ENCODE assay signal across 16 cellular contexts in genomic region chr2:26605969-26606846, GRCh38. TPM values are rescaled to one million over a fixed set of nuclear protein-coding genes. Genes with fewer than 3 reads are reported as not detected.
A peak's percentile ranks its signal among the peaks of the same experiment; 100 is the strongest.
DNase-seq lines count a peak whose midpoint lies in the region; ATAC-seq, FAIRE-seq and TF ChIP-seq lines count a peak whose summit lies in the region.
"Had no signal": no experiment of that assay in that cellular context is flagged by ENCODE, and none has a peak within 500 bp of the region (broad histone marks: within the 10 kb centered on the region; RNA-seq: fewer than 3 reads in every experiment).

No MANE protein-coding gene starts in this region.

- H3K9ac ChIP-seq in SK-N-SH = no peak overlapping the region
- no peak overlapping the region for H3K9ac ChIP-seq in K562 (ENCODE audit: insufficient read depth in 1 of 2, low read depth in 2 of 2, low read length in 2 of 2)
- H3K9ac ChIP-seq in mesenchymal stem cell (ENCODE audit: low read length) = no peak overlapping the region

- no peaks in the 10 kb centered on the region for H3K9me2 ChIP-seq in SK-N-SH

- TF ChIP-seq CTCF in SK-N-SH (IDR thresholded peaks at IDR 0.05) = no peak
- TF ChIP-seq CTCF in K562 (IDR thresholded peaks at IDR 0.05 in 2 of 3, conservative IDR thresholded peaks at IDR 0.05 in 1 of 3; ENCODE audit: insufficient read depth in 2 of 3, low read depth in 1 of 3, low read length in 3 of 3) = no peak
- no peak for TF ChIP-seq CTCF in testis (IDR thresholded peaks at IDR 0.05)
- TF ChIP-seq CTCF in A673 (conservative IDR thresholded peaks at IDR 0.05; ENCODE audit: low read depth, low read length) = no peak

- BruUV-seq in K562 (replicated peaks; lab: Mats Ljungman, UMichigan) (no TSS peak), A673 (replicated peaks; lab: Mats Ljungman, UMichigan) (no TSS peak)

- H3K9me3 ChIP-seq in SK-N-SH = no peaks in the 10 kb centered on the region
- H3K9me3 ChIP-seq in K562 (replicated peaks; ENCODE audit: control insufficient read depth, insufficient read depth, low read depth, low read length) = no peaks in the 10 kb centered on the region; the same call in 1 of the 2 replicates
- H3K9me3 ChIP-seq in mesenchymal stem cell (ENCODE audit: control insufficient read depth, low read length) = peaks cover 5% of the 10 kb centered on the region
- H3K9me3 ChIP-seq in testis = no peaks in the 10 kb centered on the region
- peaks cover 3% of the 10 kb centered on the region for H3K9me3 ChIP-seq in A673 (ENCODE audit: low read depth, low read length, poor library complexity, severe bottlenecking)
- H3K9me3 ChIP-seq: SJSA1, transverse colon had no signal

- peaks cover 24% of the 10 kb centered on the region for H3K27me3 ChIP-seq in SK-N-SH (ENCODE audit: insufficient read depth)
- H3K27me3 ChIP-seq in K562 (ENCODE audit: control insufficient read depth in 2 of 2, insufficient read depth in 2 of 2, low read length in 2 of 2) = peaks cover 9 to 48% of the 10 kb centered on the region in 2 experiments; a peak in 4 of 5 replicates
- peaks cover 28 to 61% of the 10 kb centered on the region in 2 experiments for H3K27me3 ChIP-seq in mesenchymal stem cell (ENCODE audit: control insufficient read depth in 1 of 2, insufficient read depth in 1 of 2, low read length in 2 of 2)
- H3K27me3 ChIP-seq in testis = no peaks in the 10 kb centered on the region
- H3K27me3 ChIP-seq in A673 (replicated peaks; ENCODE audit: insufficient read depth, low read depth, low read length, poor library complexity) = no peaks in the 10 kb centered on the region

- peak overlapping the region in 1 of 2 experiments; percentile 21 for H2BK12ac ChIP-seq in mesenchymal stem cell (ENCODE audit: low read length in 2 of 2)

- H4K20me1 ChIP-seq in SK-N-SH (ENCODE audit: insufficient read depth) = no peaks in the 10 kb centered on the region
- no peaks in the 10 kb centered on the region for H4K20me1 ChIP-seq in K562 (replicated peaks; ENCODE audit: control insufficient read depth, insufficient read depth, low read length)

- H3K79me2 ChIP-seq in SK-N-SH (ENCODE audit: insufficient read depth) = no peaks in the 10 kb centered on the region
- no peaks in the 10 kb centered on the region for H3K79me2 ChIP-seq in K562 (ENCODE audit: control insufficient read depth, insufficient read depth, low read length)

- CTCF ChIA-PET in SK-N-SH (lab: Yijun Ruan, JAX) = interaction anchor here (0.6 to 18.4 kb wide), 65 partner anchors 10 to 411 kb away, joined by 3 to 944 read pairs (median 7); partner anchors contain the start of genes CIB4, HADHA, HADHB and KCNK3
- CTCF ChIA-PET in K562 (lab: Yijun Ruan, JAX; ENCODE audit: low intra/inter-chr PET ratio) = interaction anchor here (3.1 kb wide), 1 partner anchor 139 kb away, joined by 46 read pairs; no protein-coding TSS in a partner anchor
- CTCF ChIA-PET in A673 (lab: Charles Lee) = interaction anchor here (1.4 to 4.3 kb wide), 2 partner anchors 133 to 139 kb away, joined by 13 to 22 read pairs; no protein-coding TSS in a partner anchor

- peaks cover 0 to 4% of the 10 kb centered on the region in 2 experiments; a peak in 1 of 4 replicates for H3K4me1 ChIP-seq in SK-N-SH (ENCODE audit: control insufficient read depth in 1 of 2, insufficient read depth in 2 of 2, low read depth in 1 of 2, low read length in 1 of 2)
- no peaks in the 10 kb centered on the region for H3K4me1 ChIP-seq in K562 (replicated peaks in 1 of 2; ENCODE audit: control insufficient read depth in 2 of 2, insufficient read depth in 2 of 2, low read length in 2 of 2)
- H3K4me1 ChIP-seq in mesenchymal stem cell (ENCODE audit: control insufficient read depth, insufficient read depth, low read depth, low read length) = peaks cover 5% of the 10 kb centered on the region
- H3K4me1 ChIP-seq in testis = no peaks in the 10 kb centered on the region
- H3K4me1 ChIP-seq in A673 (ENCODE audit: insufficient read depth, low read length, poor library complexity, severe bottlenecking) = no peaks in the 10 kb centered on the region
- H3K4me1 ChIP-seq: SJSA1 had no signal

- no peak overlapping the region for H3K4me3 ChIP-seq in SK-N-SH (ENCODE audit: low read depth in 2 of 2, low read length in 1 of 2)
- no peak overlapping the region for H3K4me3 ChIP-seq in K562
- no peak overlapping the region for H3K4me3 ChIP-seq in mesenchymal stem cell (ENCODE audit: insufficient read depth in 1 of 2, low read depth in 1 of 2, low read length in 2 of 2)
- H3K4me3 ChIP-seq in testis = no peak overlapping the region
- no peak overlapping the region for H3K4me3 ChIP-seq in A673 (ENCODE audit: low read depth, low read length, poor library complexity, severe bottlenecking)
- H3K4me3 ChIP-seq: SJSA1, skin epidermis, transverse colon had no signal

- H2AK5ac ChIP-seq in mesenchymal stem cell (ENCODE audit: low read length, severe bottlenecking) = no peak overlapping the region

- H3K18ac ChIP-seq in mesenchymal stem cell (ENCODE audit: low read depth in 1 of 2, low read length in 2 of 2) = peak overlapping the region in 1 of 2 experiments; percentile 9

- ATAC-seq in SK-N-SH treated with all-trans-retinoic acid at 6 μM for 48 hours (no peak; the same call in 2 of the 3 replicates), K562 (no peak)
- ATAC-seq: stimulated activated memory B cell treated with anti-CD40 and anti-IgM and Interleukin-4, amounts not matched to agents 10 μg/mL and 1 μg/mL and 100 μg/mL, for 72 hours had no signal

- TF ChIP-seq EP300 in SK-N-SH (IDR thresholded peaks at IDR 0.05; ENCODE audit: borderline replicate concordance in 1 of 2, low read depth in 1 of 2, low read length in 1 of 2) (no peak), K562 (IDR thresholded peaks at IDR 0.05; ENCODE audit: low read length) (no peak)

- H3K4me2 ChIP-seq in SK-N-SH (no peak overlapping the region), K562 (ENCODE audit: insufficient read depth, low read length) (no peak overlapping the region), mesenchymal stem cell (ENCODE audit: low read length, poor library complexity, severe bottlenecking) (no peak overlapping the region)

- TF ChIP-seq POLR2A in K562 (conservative IDR thresholded peaks at IDR 0.05) (no peak), testis (IDR thresholded peaks at IDR 0.05) (no peak)

- FAIRE-seq in K562 (lab: Jason Lieb, UNC) = no peak

- H2BK120ac ChIP-seq in mesenchymal stem cell (ENCODE audit: low read depth, low read length) = no peak overlapping the region

- H4K8ac ChIP-seq in mesenchymal stem cell (ENCODE audit: low read length) = no peak overlapping the region

- peak overlapping the region; percentile 28 for H4K91ac ChIP-seq in mesenchymal stem cell (ENCODE audit: low read length)

- no peak overlapping the region for H3K23ac ChIP-seq in mesenchymal stem cell (ENCODE audit: low read length in 2 of 2)

- no peaks in the 10 kb centered on the region for H3K9me1 ChIP-seq in K562 (ENCODE audit: control insufficient read depth, insufficient read depth, low read length)

- no peak overlapping the region for H3K14ac ChIP-seq in mesenchymal stem cell (ENCODE audit: low read length in 2 of 2)

- no peak for TF ChIP-seq RAD21 in SK-N-SH (IDR thresholded peaks at IDR 0.05; ENCODE audit: low read length)
- TF ChIP-seq RAD21 in K562 (CRISPR knock-in tag; conservative IDR thresholded peaks at IDR 0.05 in 1 of 2, IDR thresholded peaks at IDR 0.05 in 1 of 2) = no peak

- intact Hi-C loops in K562 (cut with micrococcal nuclease) = loop anchor here (1.0 to 5.0 kb wide), 2 partner anchors 139 to 236 kb away; no protein-coding TSS in a partner anchor
- intact Hi-C loops in testis (cut with DNase I; ENCODE audit: low total_unique reads) = loop anchor here (5.0 kb wide), 1 partner anchor 136 kb away; no protein-coding TSS in a partner anchor
- intact Hi-C loops in A673 (cut with micrococcal nuclease; ENCODE audit: unreplicated experiment) = loop anchor here (1.0 to 5.0 kb wide), 2 partner anchors 139 to 411 kb away; no protein-coding TSS in a partner anchor

- in situ Hi-C loops in K562 (cut with MboI) = no loop called here

- H3K4ac ChIP-seq in mesenchymal stem cell (ENCODE audit: low read depth in 1 of 2, low read length in 2 of 2) = peak overlapping the region in 1 of 2 experiments; percentile 24

- no peaks in the 10 kb centered on the region for H3K79me1 ChIP-seq in mesenchymal stem cell (replicated peaks; ENCODE audit: low read length, poor library complexity, severe bottlenecking)

- DNase-seq in SK-N-SH = peak; percentile 28
- DNase-seq in K562 (ENCODE audit: extremely low read depth in 1 of 4, low spot score in 3 of 4) = no peak
- DNase-seq in mesenchymal stem cell = no peak
- peak; percentile 23 for DNase-seq in testis
- no peak for DNase-seq in A673 (ENCODE audit: low spot score)
- DNase-seq in stimulated activated CD4-positive, alpha-beta T cell treated with anti-CD3 and anti-CD28 coated beads, Interleukin-15, amount 100 ng/mL, for 24 hours = no peak
- no peak for DNase-seq in putamen (ENCODE audit: low spot score)
- DNase-seq: transverse colon had no signal

- peak overlapping the region; percentile 45 for H2BK15ac ChIP-seq in mesenchymal stem cell (ENCODE audit: low read depth, poor library complexity, severe bottlenecking)

- no peak overlapping the region for H2BK5ac ChIP-seq in mesenchymal stem cell (ENCODE audit: low read depth, low read length, poor library complexity, severe bottlenecking)

- no peaks in the 10 kb centered on the region for H3F3A ChIP-seq in SK-N-SH (replicated peaks; ENCODE audit: insufficient read depth)

- H3K36me3 ChIP-seq in SK-N-SH (replicated peaks in 1 of 2; ENCODE audit: control insufficient read depth in 1 of 2, insufficient read depth in 2 of 2, low read length in 1 of 2) (no peaks in the 10 kb centered on the region), K562 (ENCODE audit: control insufficient read depth, insufficient read depth, low read length) (no peaks in the 10 kb centered on the region), mesenchymal stem cell (ENCODE audit: control insufficient read depth in 1 of 2, insufficient read depth in 2 of 2, low read depth in 1 of 2, low read length in 2 of 2) (no peaks in the 10 kb centered on the region), testis (ENCODE audit: low read depth, missing control alignments) (no peaks in the 10 kb centered on the region), A673 (ENCODE audit: insufficient read depth, low read length, poor library complexity, severe bottlenecking) (no peaks in the 10 kb centered on the region)
- H3K36me3 ChIP-seq: SJSA1, transverse colon had no signal

- H2AFZ ChIP-seq in SK-N-SH (ENCODE audit: low read depth) = no peak overlapping the region
- H2AFZ ChIP-seq in K562 (ENCODE audit: low read depth, low read length) = no peak overlapping the region
- no peak overlapping the region for H2AFZ ChIP-seq in mesenchymal stem cell (ENCODE audit: low read depth, low read length)

- no peak overlapping the region for H3K27ac ChIP-seq in SK-N-SH (ENCODE audit: low read depth in 2 of 2, low read length in 1 of 2)
- no peak overlapping the region for H3K27ac ChIP-seq in K562 (ENCODE audit: extremely low read depth, low read depth, low read length)
- H3K27ac ChIP-seq in mesenchymal stem cell (ENCODE audit: low read length, poor library complexity, severe bottlenecking) = no peak overlapping the region
- no peak overlapping the region for H3K27ac ChIP-seq in testis
- H3K27ac ChIP-seq in A673 (ENCODE audit: low read depth, low read length, poor library complexity, severe bottlenecking) = no peak overlapping the region
- H3K27ac ChIP-seq: SJSA1 had no signal

- WGBS in SK-N-SH (ENCODE audit: low lambda C conversion rate) = 74% methylated on average over 19 of the region's 19 CpGs
- WGBS in K562 (ENCODE audit: insufficient coverage, low coverage, missing lambda C conversion rate) = 5% methylated on average over 17 of the region's 19 CpGs
- 83% methylated on average over 19 of the region's 19 CpGs for WGBS in mesenchymal stem cell
- WGBS in testis, 2 donors = 63 to 77% methylated on average over 19 of the region's 19 CpGs

- POLR2A ChIA-PET in SK-N-SH (lab: Yijun Ruan, JAX) (no interaction called here), K562 (lab: Yijun Ruan, JAX) (interaction anchor here (1.2 kb wide), 1 partner anchor 11 kb away, joined by 3 read pairs; no protein-coding TSS in a partner anchor), A673 (lab: Charles Lee; ENCODE audit: low non-redundant PET) (interaction anchor here (0.6 kb wide), 1 partner anchor 35 kb away, joined by 3 read pairs; no protein-coding TSS in a partner anchor)

RNA-seq across cellular contexts. Expression of gene CIB4, which starts 35.0 kb away (rescaled TPM):
- polyA plus RNA-seq in SK-N-SH (2012; rRNA removed) (not detected in 2 replicates), K562 (2011; rRNA removed) (not detected in 2 replicates), K562 (2014; fragmentation: Illumina TruSeq; extraction: Trizol) (not detected in 2 replicates), K562 (2014; fragmentation: Nextera tagmentation; extraction: Ambion mirVana) (not detected), K562 (2014; rRNA removed) (not detected in 2 replicates), testis (ENCODE audit: insufficient read depth, low read depth, low replicate concordance) (30.6 TPM)
- polyA plus RNA-seq in SK-N-SH (2012; cell fraction: cytosol; rRNA removed) = not detected in 2 replicates
- polyA plus RNA-seq in SK-N-SH (2012; cell fraction: nucleus; rRNA removed) = not detected in 2 replicates
- not detected in 2 replicates for total RNA-seq in K562 (2011; cell fraction: chromatin; rRNA removed; ENCODE audit: low replicate concordance)
- not detected in 2 replicates for total RNA-seq in K562 (2011; cell fraction: nucleolus; rRNA removed)
- total RNA-seq in K562 (2011; cell fraction: nucleoplasm; rRNA removed) = not detected in 2 replicates
- total RNA-seq in K562 (2014; rRNA removed) (not detected in 2 replicates), K562 (2014; rRNA removed; fragmentation: Illumina TruSeq; extraction: Trizol) (not detected in 2 replicates), K562 (2015; rRNA removed; fragmentation: Illumina TruSeq; extraction: Trizol) (not detected in 2 replicates), K562 (2021) (not detected in 2 replicates), testis (1 to 10 TPM; 7.5 to 8.7 TPM), A673 (2021) (not detected in 2 replicates)
- polyA plus RNA-seq in K562 (2011; cell fraction: cytosol; rRNA removed) = not detected in 2 replicates
- not detected in 2 replicates for polyA plus RNA-seq in K562 (2011; cell fraction: nucleus; rRNA removed)
- polyA plus RNA-seq in K562 (2012) = not detected in 2 replicates
- not detected in 2 replicates for polyA minus RNA-seq in K562 (2011; rRNA and poly(A)+ RNA removed)
- polyA minus RNA-seq in K562 (2011; cell fraction: cytosol; rRNA and poly(A)+ RNA removed) = not detected in 2 replicates
- not detected in 2 replicates for polyA minus RNA-seq in K562 (2011; cell fraction: nucleus; rRNA and poly(A)+ RNA removed)
- 0.08 TPM for polyA plus RNA-seq in mesenchymal stem cell (2013, experiment 1 of 2)
- not detected for polyA plus RNA-seq in mesenchymal stem cell (2013, experiment 2 of 2)
- total RNA-seq: CD4-positive, alpha-beta memory T cell; cerebellum; glomerular endothelial cell; SJSA1; transverse colon had no signal
- polyA plus RNA-seq: CD4-positive, alpha-beta memory T cell; immature natural killer cell had no signal

Comparison
In these comparisons a context has a peak if more than half of its experiments do, and no peak if none do; other contexts are left out.
1. DNase-seq: peak in SK-N-SH (single experiment) and testis (single experiment); none in K562 (0 of 4), mesenchymal stem cell (single experiment), A673 (single experiment), stimulated activated CD4-positive, alpha-beta T cell treated with anti-CD3 and anti-CD28 coated beads, Interleukin-15, amount 100 ng/mL, for 24 hours (single experiment) and putamen (single experiment).